Comparison of ENCODE assay signal across 1 cellular context in genomic region chr20:1568166-1568490, GRCh38.
TF ChIP-seq lines count a peak whose summit lies in the region.

No MANE protein-coding gene starts in this region.

TF ChIP-seq in HepG2, 621 proteins besides CTCF, POLR2A, EP300 and RAD21 (continued from another document):
- TF ChIP-seq, protein P1, sequence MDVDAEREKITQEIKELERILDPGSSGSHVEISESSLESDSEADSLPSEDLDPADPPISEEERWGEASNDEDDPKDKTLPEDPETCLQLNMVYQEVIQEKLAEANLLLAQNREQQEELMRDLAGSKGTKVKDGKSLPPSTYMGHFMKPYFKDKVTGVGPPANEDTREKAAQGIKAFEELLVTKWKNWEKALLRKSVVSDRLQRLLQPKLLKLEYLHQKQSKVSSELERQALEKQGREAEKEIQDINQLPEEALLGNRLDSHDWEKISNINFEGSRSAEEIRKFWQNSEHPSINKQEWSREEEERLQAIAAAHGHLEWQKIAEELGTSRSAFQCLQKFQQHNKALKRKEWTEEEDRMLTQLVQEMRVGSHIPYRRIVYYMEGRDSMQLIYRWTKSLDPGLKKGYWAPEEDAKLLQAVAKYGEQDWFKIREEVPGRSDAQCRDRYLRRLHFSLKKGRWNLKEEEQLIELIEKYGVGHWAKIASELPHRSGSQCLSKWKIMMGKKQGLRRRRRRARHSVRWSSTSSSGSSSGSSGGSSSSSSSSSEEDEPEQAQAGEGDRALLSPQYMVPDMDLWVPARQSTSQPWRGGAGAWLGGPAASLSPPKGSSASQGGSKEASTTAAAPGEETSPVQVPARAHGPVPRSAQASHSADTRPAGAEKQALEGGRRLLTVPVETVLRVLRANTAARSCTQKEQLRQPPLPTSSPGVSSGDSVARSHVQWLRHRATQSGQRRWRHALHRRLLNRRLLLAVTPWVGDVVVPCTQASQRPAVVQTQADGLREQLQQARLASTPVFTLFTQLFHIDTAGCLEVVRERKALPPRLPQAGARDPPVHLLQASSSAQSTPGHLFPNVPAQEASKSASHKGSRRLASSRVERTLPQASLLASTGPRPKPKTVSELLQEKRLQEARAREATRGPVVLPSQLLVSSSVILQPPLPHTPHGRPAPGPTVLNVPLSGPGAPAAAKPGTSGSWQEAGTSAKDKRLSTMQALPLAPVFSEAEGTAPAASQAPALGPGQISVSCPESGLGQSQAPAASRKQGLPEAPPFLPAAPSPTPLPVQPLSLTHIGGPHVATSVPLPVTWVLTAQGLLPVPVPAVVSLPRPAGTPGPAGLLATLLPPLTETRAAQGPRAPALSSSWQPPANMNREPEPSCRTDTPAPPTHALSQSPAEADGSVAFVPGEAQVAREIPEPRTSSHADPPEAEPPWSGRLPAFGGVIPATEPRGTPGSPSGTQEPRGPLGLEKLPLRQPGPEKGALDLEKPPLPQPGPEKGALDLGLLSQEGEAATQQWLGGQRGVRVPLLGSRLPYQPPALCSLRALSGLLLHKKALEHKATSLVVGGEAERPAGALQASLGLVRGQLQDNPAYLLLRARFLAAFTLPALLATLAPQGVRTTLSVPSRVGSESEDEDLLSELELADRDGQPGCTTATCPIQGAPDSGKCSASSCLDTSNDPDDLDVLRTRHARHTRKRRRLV (CRISPR knock-in tag; IDR thresholded peaks at IDR 0.05): no peak
- no peak for TF ChIP-seq KDM4B (CRISPR knock-in tag; IDR thresholded peaks at IDR 0.05)
- no peak for TF ChIP-seq CHCHD3 (CRISPR knock-in tag; IDR thresholded peaks at IDR 0.05)
- no peak for TF ChIP-seq ZNF260 (CRISPR knock-in tag; IDR thresholded peaks at IDR 0.05; ENCODE audit: borderline replicate concordance, low read depth)
- TF ChIP-seq, protein P2, sequence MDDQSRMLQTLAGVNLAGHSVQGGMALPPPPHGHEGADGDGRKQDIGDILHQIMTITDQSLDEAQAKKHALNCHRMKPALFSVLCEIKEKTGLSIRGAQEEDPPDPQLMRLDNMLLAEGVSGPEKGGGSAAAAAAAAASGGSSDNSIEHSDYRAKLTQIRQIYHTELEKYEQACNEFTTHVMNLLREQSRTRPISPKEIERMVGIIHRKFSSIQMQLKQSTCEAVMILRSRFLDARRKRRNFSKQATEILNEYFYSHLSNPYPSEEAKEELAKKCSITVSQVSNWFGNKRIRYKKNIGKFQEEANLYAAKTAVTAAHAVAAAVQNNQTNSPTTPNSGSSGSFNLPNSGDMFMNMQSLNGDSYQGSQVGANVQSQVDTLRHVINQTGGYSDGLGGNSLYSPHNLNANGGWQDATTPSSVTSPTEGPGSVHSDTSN (CRISPR knock-in tag; IDR thresholded peaks at IDR 0.05; ENCODE audit: borderline replicate concordance): no peak
- no peak for TF ChIP-seq ZMYM4 (CRISPR knock-in tag; IDR thresholded peaks at IDR 0.05)
